ENCODE assay signal across 8 cellular contexts in genomic region chr2:222057249-222058073, GRCh38.
DNase-seq lines count a peak whose midpoint lies in the region; ATAC-seq, FAIRE-seq and TF ChIP-seq lines count a peak whose summit lies in the region.

No MANE protein-coding gene starts in this region.

- DNase-seq in AG10803 (ENCODE audit: low read depth) (peak; percentile 5), GM18507 (ENCODE audit: extremely low spot score, insufficient read length, low read depth) (peak; percentile 11), NCI-H69 (lab: John Stamatoyannopoulos, UW) (peak; percentile 12), esophagus muscularis mucosa (ENCODE audit: extremely low spot score) (no peak), gastrocnemius medialis (no peak)
- DNase-seq in activated naive CD4-positive, alpha-beta T cell treated with Interleukin-2 at 50 U/mL for 16 hours, result no peak
- no peak for DNase-seq in activated T-helper 1 cell treated with anti-CD3 and anti-CD28 coated beads, Interleukin-12 subunit alpha, Interleukin-12 subunit beta, Interleukin-2, Interleukin-4 antibody, amounts not matched to agents 30 ng/mL and 10 ng/mL and 1 ng/mL, durations not matched to agents 14 hours and 24 hours and 36 hours (ENCODE audit: low spot score)

- H3K36me3 Mint-ChIP-seq in activated T-helper 1 cell treated with anti-CD3 and anti-CD28 coated beads, Interleukin-12 subunit alpha, Interleukin-12 subunit beta, Interleukin-2, Interleukin-4 antibody, amounts not matched to agents 30 ng/mL and 10 ng/mL and 1 ng/mL, durations not matched to agents 14 hours and 24 hours and 36 hours (ENCODE audit: low read depth), result no peaks in the 10 kb centered on the region

- intact Hi-C loops in esophagus muscularis mucosa (cut with DNase I) (loop anchor here (10.0 kb wide), 1 partner anchor 557 kb away; no protein-coding TSS in a partner anchor), gastrocnemius medialis (cut with DNase I; ENCODE audit: low total_unique reads) (loop anchor here (1.0 to 2.0 kb wide), 2 partner anchors 505 to 556 kb away; no protein-coding TSS in a partner anchor)
- intact Hi-C loops in activated T-helper 1 cell treated with anti-CD3 and anti-CD28 coated beads, Interleukin-12 subunit alpha, Interleukin-12 subunit beta, Interleukin-2, Interleukin-4 antibody, amounts not matched to agents 30 ng/mL and 10 ng/mL and 1 ng/mL, durations not matched to agents 14 hours and 24 hours and 36 hours (cut with micrococcal nuclease), result loop anchor here (2.0 to 5.0 kb wide), 3 partner anchors 221 to 555 kb away; no protein-coding TSS in a partner anchor

- ATAC-seq in gastrocnemius medialis (no peak), GM21619 (IDR thresholded peaks at IDR 0.05; ENCODE audit: unreplicated experiment) (no peak)

- TF ChIP-seq POLR2A in esophagus muscularis mucosa (IDR thresholded peaks at IDR 0.05; ENCODE audit: low read depth) (no peak), gastrocnemius medialis (IDR thresholded peaks at IDR 0.05) (no peak)

- in situ Hi-C loops in gastrocnemius medialis (cut with MboI; ENCODE audit: low sequenced_read_pairs in 4 of 4), result loop anchor here (10.0 to 25.0 kb wide), 5 partner anchors 247 to 557 kb away; a partner anchor contains a TSS

- 31% methylated on average over 6 of the region's 6 CpGs for WGBS in esophagus muscularis mucosa

- H3K4me3 ChIP-seq in AG10803 (ENCODE audit: low read length) (no peak overlapping the region), esophagus muscularis mucosa (peak overlapping the region in 1 of 4 donors; percentile 12), gastrocnemius medialis (no peak overlapping the region)

- TF ChIP-seq EP300 in esophagus muscularis mucosa (IDR thresholded peaks at IDR 0.05), result no peak

- peak; percentile 70 for FAIRE-seq in GM18507 (lab: Jason Lieb, UNC)

- no peaks in the 10 kb centered on the region for H3K9me3 Mint-ChIP-seq in activated T-helper 1 cell treated with anti-CD3 and anti-CD28 coated beads, Interleukin-12 subunit alpha, Interleukin-12 subunit beta, Interleukin-2, Interleukin-4 antibody, amounts not matched to agents 30 ng/mL and 10 ng/mL and 1 ng/mL, durations not matched to agents 14 hours and 24 hours and 36 hours

- peaks cover 8% of the 10 kb centered on the region for H3K27me3 Mint-ChIP-seq in activated T-helper 1 cell treated with anti-CD3 and anti-CD28 coated beads, Interleukin-12 subunit alpha, Interleukin-12 subunit beta, Interleukin-2, Interleukin-4 antibody, amounts not matched to agents 30 ng/mL and 10 ng/mL and 1 ng/mL, durations not matched to agents 14 hours and 24 hours and 36 hours (ENCODE audit: insufficient read depth)

- H3K36me3 ChIP-seq in esophagus muscularis mucosa (no peaks in the 10 kb centered on the region), gastrocnemius medialis (no peaks in the 10 kb centered on the region)

- H3K4me3 Mint-ChIP-seq in activated T-helper 1 cell treated with anti-CD3 and anti-CD28 coated beads, Interleukin-12 subunit alpha, Interleukin-12 subunit beta, Interleukin-2, Interleukin-4 antibody, amounts not matched to agents 30 ng/mL and 10 ng/mL and 1 ng/mL, durations not matched to agents 14 hours and 24 hours and 36 hours, result no peak overlapping the region

- TF ChIP-seq CTCF in AG10803 (conservative IDR thresholded peaks at IDR 0.05; ENCODE audit: low read length) (peak; percentile 77), esophagus muscularis mucosa (IDR thresholded peaks at IDR 0.05) (peak; percentile 33 to 60 (median 52)), gastrocnemius medialis (IDR thresholded peaks at IDR 0.05 in 4 of 5, conservative IDR thresholded peaks at IDR 0.05 in 1 of 5) (peak; percentile 33 to 69 (median 44))

- H3K27ac Mint-ChIP-seq in activated T-helper 1 cell treated with anti-CD3 and anti-CD28 coated beads, Interleukin-12 subunit alpha, Interleukin-12 subunit beta, Interleukin-2, Interleukin-4 antibody, amounts not matched to agents 30 ng/mL and 10 ng/mL and 1 ng/mL, durations not matched to agents 14 hours and 24 hours and 36 hours, result no peak overlapping the region

- H3K4me1 ChIP-seq in esophagus muscularis mucosa, result no peaks in the 10 kb centered on the region
- no peaks in the 10 kb centered on the region for H3K4me1 ChIP-seq in gastrocnemius medialis

- no peaks in the 10 kb centered on the region for H3K9me3 ChIP-seq in esophagus muscularis mucosa
- no peaks in the 10 kb centered on the region for H3K9me3 ChIP-seq in gastrocnemius medialis

- H3K4me1 Mint-ChIP-seq in activated T-helper 1 cell treated with anti-CD3 and anti-CD28 coated beads, Interleukin-12 subunit alpha, Interleukin-12 subunit beta, Interleukin-2, Interleukin-4 antibody, amounts not matched to agents 30 ng/mL and 10 ng/mL and 1 ng/mL, durations not matched to agents 14 hours and 24 hours and 36 hours (ENCODE audit: low read depth), result no peaks in the 10 kb centered on the region

- H3K27ac ChIP-seq in esophagus muscularis mucosa (replicated peaks in 1 of 4), result no peak overlapping the region
- no peak overlapping the region for H3K27ac ChIP-seq in gastrocnemius medialis

- H3K27me3 ChIP-seq in esophagus muscularis mucosa, result peaks cover 0 to 70% (median 3%) of the 10 kb centered on the region in 4 donors
- H3K27me3 ChIP-seq in gastrocnemius medialis, result peaks cover 0 to 11% (median 3%) of the 10 kb centered on the region in 3 donors

Comparison
In these comparisons a context has a peak if more than half of its experiments do, and no peak if none do; other contexts are left out.
1. DNase-seq: peak in AG10803 (single experiment), GM18507 (single experiment) and NCI-H69 (single experiment); none in esophagus muscularis mucosa (single experiment), gastrocnemius medialis (0 of 2), activated naive CD4-positive, alpha-beta T cell treated with Interleukin-2 at 50 U/mL for 16 hours (single experiment) and activated T-helper 1 cell treated with anti-CD3 and anti-CD28 coated beads, Interleukin-12 subunit alpha, Interleukin-12 subunit beta, Interleukin-2, Interleukin-4 antibody, amounts not matched to agents 30 ng/mL and 10 ng/mL and 1 ng/mL, durations not matched to agents 14 hours and 24 hours and 36 hours (single experiment).
2. Peak in every context shown above with its lines, with median percentiles within 50 percentile points of each other: CTCF ChIP-seq.